Comparison of ENCODE assay signal across 1 cellular context in the genomic region with DNA sequence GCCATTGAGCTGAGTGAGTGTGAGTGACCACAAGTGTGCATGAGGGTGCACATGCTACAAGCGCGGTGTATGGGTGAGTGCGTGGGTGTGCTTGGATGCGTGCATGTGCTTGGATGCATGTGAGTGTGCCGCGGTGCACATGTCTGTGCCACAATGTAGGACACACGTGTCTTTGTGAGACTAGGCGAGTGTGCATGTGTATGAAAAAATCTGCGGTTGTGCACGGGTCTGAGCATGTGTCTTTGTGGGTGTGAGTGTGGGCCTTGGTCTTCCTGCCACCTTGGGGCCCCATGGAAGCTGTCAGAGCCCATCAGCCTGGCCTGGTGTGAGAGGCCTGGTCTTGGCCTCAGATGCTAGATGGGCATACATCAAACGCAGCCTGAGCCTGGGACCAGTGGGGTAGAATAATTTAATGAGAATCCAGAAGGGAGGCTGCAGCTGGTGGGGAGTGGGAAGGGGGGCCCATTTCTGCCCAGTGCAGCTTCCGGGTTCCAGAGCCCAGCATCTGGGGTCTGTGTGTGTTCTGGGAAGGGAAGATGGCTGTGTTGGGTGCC.
TF ChIP-seq lines count a peak whose summit lies in the region.

No MANE protein-coding gene starts in this region.

TF ChIP-seq in GM12878, 131 proteins besides CTCF, POLR2A, EP300 and RAD21 (continued from another document):
- TF ChIP-seq PKNOX1 (IDR thresholded peaks at IDR 0.05), result no peak
